ENCODE assay signal across 8 cellular contexts in the genomic region with DNA sequence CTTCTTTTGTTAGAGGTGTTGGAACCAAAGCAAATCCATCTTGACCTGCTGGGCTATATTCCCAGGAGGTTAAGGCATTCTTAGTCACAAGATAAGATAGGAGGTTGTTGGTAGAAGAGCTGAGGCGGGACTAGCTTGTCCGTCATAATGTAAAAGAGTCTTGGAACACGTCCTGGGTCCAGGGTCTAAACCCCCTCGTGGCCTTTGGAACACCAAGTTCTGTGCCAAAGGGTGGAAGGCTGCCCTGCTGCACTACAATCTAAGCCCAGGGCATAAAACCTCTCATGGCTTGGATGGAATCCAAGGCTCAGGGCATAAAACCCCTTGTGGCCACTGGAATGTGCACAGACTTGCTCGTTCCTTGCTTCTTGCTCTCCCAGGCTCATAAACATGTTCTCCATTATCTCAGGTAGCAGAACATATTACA. TPM values are rescaled to one million over a fixed set of nuclear protein-coding genes. Genes with fewer than 3 reads are reported as not detected.
DNase-seq lines count a peak whose midpoint lies in the region; ATAC-seq, FAIRE-seq and TF ChIP-seq lines count a peak whose summit lies in the region.
"Not testable (repeated sequence)": the region's sequence is repeated elsewhere in the genome, so short reads cannot be mapped to it uniquely, and the experiment has no call there.

No MANE protein-coding gene starts in this region.

- not testable (repeated sequence) for H3K4me3 ChIP-seq in bronchial epithelial cell (ENCODE audit: low read depth, low read length); liver (ENCODE audit: low read depth in 1 of 3, low read length in 3 of 3); urinary bladder (ENCODE audit: low read depth, low read length)

- not testable (repeated sequence) for H3K9ac ChIP-seq in liver (ENCODE audit: low read depth in 1 of 2, low read length in 2 of 2)

- not testable (repeated sequence) for H3K9me3 ChIP-seq in liver (ENCODE audit: control insufficient read depth in 4 of 4, low read length in 3 of 4)

- peak; percentile 73 for ATAC-seq in foreskin keratinocyte

- not testable (repeated sequence) for TF ChIP-seq RAD21 in liver (IDR thresholded peaks at IDR 0.05)

- H3K27ac ChIP-seq in foreskin keratinocyte; liver (ENCODE audit: low read depth in 1 of 2, low read length in 2 of 2): not testable (repeated sequence)
- H3K27ac ChIP-seq in urinary bladder (ENCODE audit: low read depth): peak overlapping the region; percentile 24

- H3K27me3 ChIP-seq in bronchial epithelial cell (ENCODE audit: control insufficient read depth, insufficient read depth, low read length); foreskin keratinocyte; liver (ENCODE audit: control insufficient read depth in 4 of 4, insufficient read depth in 4 of 4, low read length in 3 of 4): not testable (repeated sequence)

- TF ChIP-seq CTCF in bronchial epithelial cell (IDR thresholded peaks at IDR 0.05; ENCODE audit: insufficient read depth, low read length, severe bottlenecking); foreskin keratinocyte (conservative IDR thresholded peaks at IDR 0.05); liver (IDR thresholded peaks at IDR 0.05; ENCODE audit: low read depth, low read length, missing input control): not testable (repeated sequence)

- not testable (repeated sequence) for FAIRE-seq in bronchial epithelial cell (lab: Jason Lieb, UNC)

- 26% methylated on average over 5 of the region's 5 CpGs for WGBS in liver
- WGBS in urinary bladder: 54% methylated on average over 5 of the region's 5 CpGs

- peaks cover 16% of the 10 kb centered on the region for H3K4me1 ChIP-seq in foreskin keratinocyte
- not testable (repeated sequence) for H3K4me1 ChIP-seq in liver (ENCODE audit: control insufficient read depth in 4 of 4, insufficient read depth in 4 of 4, low read length in 3 of 4); urinary bladder (ENCODE audit: insufficient read depth)

- DNase-seq in DMS153 (lab: John Stamatoyannopoulos, UW) (peak; percentile 31), M059J (ENCODE audit: low read depth) (peak; percentile 75), NCI-H2171 (lab: John Stamatoyannopoulos, UW) (peak; percentile 61), RPMI8226 (peak; percentile 45), bronchial epithelial cell (ENCODE audit: low read depth) (peak; percentile 82), foreskin keratinocyte (peak; percentile 62 to 82)

- not testable (repeated sequence) for H3K36me3 ChIP-seq in bronchial epithelial cell (ENCODE audit: control insufficient read depth, insufficient read depth, low read length); liver (ENCODE audit: control insufficient read depth in 4 of 4, insufficient read depth in 3 of 4, low read depth in 1 of 4, low read length in 3 of 4); urinary bladder (ENCODE audit: insufficient read depth)

TF ChIP-seq in liver, 16 proteins besides CTCF, POLR2A, EP300 and RAD21:
- TF ChIP-seq HNF4A (conservative IDR thresholded peaks at IDR 0.05): peak; percentile 12 to 21

RNA-seq across cellular contexts. Expression of a gene that starts 53.8 kb away (rescaled TPM):
- 64.1 and 71.8 TPM in 2 replicates for total RNA-seq in M059J (2014; rRNA removed; shearing (Covaris generic))
- total RNA-seq in bronchial epithelial cell: 25.6 and 30.3 TPM in 2 replicates
- 47.0 and 48.6 TPM in 2 replicates for total RNA-seq in foreskin keratinocyte
- 39.5 and 44.9 TPM in 2 replicates for polyA plus RNA-seq in foreskin keratinocyte
- total RNA-seq in liver: 10 to 100 TPM; 28.8 to 66.2 TPM
- 10 to 100 TPM; 50.4 to 51.3 TPM for polyA plus RNA-seq in liver
- total RNA-seq in urinary bladder: 103 TPM
- polyA plus RNA-seq in urinary bladder: 44.9 TPM

Comparison
In these comparisons a context has a peak if more than half of its experiments do, and no peak if none do; other contexts are left out.
1. DNase-seq: peak in every context shown above with its lines; median percentile 82 in bronchial epithelial cell; 75 in M059J; 72 in foreskin keratinocyte; 61 in NCI-H2171; 45 in RPMI8226; 31 in DMS153.